11 cellular contexts compared by ENCODE assay signal in genomic region chr1:8438449-8438848, GRCh38.
DNase-seq lines count a peak whose midpoint lies in the region; ATAC-seq and TF ChIP-seq lines count a peak whose summit lies in the region.
"Had no signal": no experiment of that assay in that cellular context is flagged by ENCODE, and none has a peak within 500 bp of the region (broad histone marks: within the 10 kb centered on the region; RNA-seq: fewer than 3 reads in every experiment).

No MANE protein-coding gene starts in this region.

- WGBS in psoas muscle, 3 donors = 61 to 70% (median 68%) methylated on average over 5 of the region's 5 CpGs

- POLR2A ChIA-PET in WTC11 (lab: Charles Lee) = no interaction called here

- ATAC-seq in CD4-positive, CD25-positive, alpha-beta regulatory T cell (ENCODE audit: low read depth in 2 of 2) = no peak
- ATAC-seq in WTC11 (no peak), psoas muscle (no peak), GM21390 (IDR thresholded peaks at IDR 0.05; ENCODE audit: unreplicated experiment) (no peak)

- H3K4me1 Mint-ChIP-seq in CD4-positive, CD25-positive, alpha-beta regulatory T cell = peaks cover 7 to 29% (median 18%) of the 10 kb centered on the region in 4 donors
- H3K4me1 Mint-ChIP-seq in WTC11 = peaks cover 60% of the 10 kb centered on the region

- peaks cover 4% of the 10 kb centered on the region for H3K36me3 Mint-ChIP-seq in CD4-positive, CD25-positive, alpha-beta regulatory T cell
- H3K36me3 Mint-ChIP-seq in WTC11 = peaks cover 7% of the 10 kb centered on the region

- H3K27me3 Mint-ChIP-seq in CD4-positive, CD25-positive, alpha-beta regulatory T cell = no peaks in the 10 kb centered on the region
- no peaks in the 10 kb centered on the region for H3K27me3 Mint-ChIP-seq in WTC11 (ENCODE audit: low read depth)

- TF ChIP-seq CTCF in WTC11 (IDR thresholded peaks at IDR 0.05) (no peak), left ventricle myocardium inferior (IDR thresholded peaks at IDR 0.05; ENCODE audit: borderline replicate concordance) (no peak), psoas muscle (IDR thresholded peaks at IDR 0.05) (no peak)

- DNase-seq in CD4-positive, CD25-positive, alpha-beta regulatory T cell = no peak
- DNase-seq in WTC11 (ENCODE audit: low spot score) (no peak), left ventricle myocardium inferior (no peak), psoas muscle (no peak), NCI-H524 (lab: John Stamatoyannopoulos, UW) (no peak), hepatic stellate cell (ENCODE audit: low spot score) (no peak), NCI-H69 (lab: John Stamatoyannopoulos, UW) (no peak)
- DNase-seq: stimulated activated CD4-positive, alpha-beta T cell treated with anti-CD3 and anti-CD28 coated beads, Interleukin-12 subunit alpha, Interleukin-12 subunit beta, amount 100 ng/mL, for 4 hours; stimulated activated CD8-positive, alpha-beta memory T cell treated with anti-CD3 and anti-CD28 coated beads, Interleukin-4, amount 100 ng/mL, for 48 hours had no signal

- peak overlapping the region; percentile 20 for H3K27ac ChIP-seq in CD4-positive, CD25-positive, alpha-beta regulatory T cell (ENCODE audit: insufficient read depth, low read length, poor library complexity, severe bottlenecking)
- peak overlapping the region; percentile 64 for H3K27ac ChIP-seq in left ventricle myocardium inferior (replicated peaks)
- H3K27ac ChIP-seq in psoas muscle = peak overlapping the region; percentile 64

- H3K4me1 ChIP-seq in CD4-positive, CD25-positive, alpha-beta regulatory T cell (ENCODE audit: control insufficient read depth, insufficient read depth, low read length, poor library complexity, severe bottlenecking) = no peaks in the 10 kb centered on the region
- H3K4me1 ChIP-seq in left ventricle myocardium inferior (peaks cover 29% of the 10 kb centered on the region), psoas muscle (peaks cover 31% of the 10 kb centered on the region)

- no peak overlapping the region for H3K4me3 Mint-ChIP-seq in CD4-positive, CD25-positive, alpha-beta regulatory T cell
- H3K4me3 Mint-ChIP-seq in WTC11 = no peak overlapping the region

- peaks cover 0 to 6% of the 10 kb centered on the region in 2 experiments for H3K9me3 ChIP-seq in CD4-positive, CD25-positive, alpha-beta regulatory T cell (ENCODE audit: control insufficient read depth in 2 of 2, low read length in 2 of 2)
- H3K9me3 ChIP-seq in left ventricle myocardium inferior (replicated peaks) (peaks cover 5% of the 10 kb centered on the region), psoas muscle (no peaks in the 10 kb centered on the region)
- H3K9me3 ChIP-seq: MG63 had no signal

- H3K4me3 ChIP-seq in CD4-positive, CD25-positive, alpha-beta regulatory T cell (ENCODE audit: low read depth, low read length) = no peak overlapping the region
- H3K4me3 ChIP-seq in left ventricle myocardium inferior (no peak overlapping the region), psoas muscle (no peak overlapping the region)
- H3K4me3 ChIP-seq: MG63 had no signal

- peaks cover 0 to 6% (median 0%) of the 10 kb centered on the region in 7 donors for H3K9me3 Mint-ChIP-seq in CD4-positive, CD25-positive, alpha-beta regulatory T cell
- H3K9me3 Mint-ChIP-seq in WTC11 = peaks cover 7% of the 10 kb centered on the region

- intact Hi-C loops in left ventricle myocardium inferior (cut with micrococcal nuclease) = no loop called here
- intact Hi-C loops in psoas muscle (cut with DNase I) = no loop called here

- CTCF ChIA-PET in WTC11 (lab: Charles Lee) = interaction anchor here (0.7 to 2.1 kb wide), 8 partner anchors 10 to 447 kb away, joined by 3 to 11 read pairs (median 4); no protein-coding TSS in a partner anchor

- H3K27me3 ChIP-seq in CD4-positive, CD25-positive, alpha-beta regulatory T cell (ENCODE audit: control insufficient read depth, insufficient read depth, low read length) = no peaks in the 10 kb centered on the region
- H3K27me3 ChIP-seq in left ventricle myocardium inferior (ENCODE audit: low read depth) (no peaks in the 10 kb centered on the region), psoas muscle (ENCODE audit: insufficient read depth in 3 of 3, low read length in 2 of 3) (no peaks in the 10 kb centered on the region)
- H3K27me3 ChIP-seq: MG63 had no signal

- peak overlapping the region in 1 of 3 donors; percentile 58 for H3K27ac Mint-ChIP-seq in CD4-positive, CD25-positive, alpha-beta regulatory T cell
- H3K27ac Mint-ChIP-seq in WTC11 = peak overlapping the region; percentile 37; the same call in 1 of the 2 replicates

- H3K36me3 ChIP-seq in CD4-positive, CD25-positive, alpha-beta regulatory T cell (ENCODE audit: control insufficient read depth, insufficient read depth, low read length) = no peaks in the 10 kb centered on the region
- H3K36me3 ChIP-seq in left ventricle myocardium inferior (no peaks in the 10 kb centered on the region), psoas muscle (ENCODE audit: insufficient read depth in 1 of 2, low read depth in 1 of 2) (no peaks in the 10 kb centered on the region)
- H3K36me3 ChIP-seq: MG63 had no signal

TF ChIP-seq in WTC11, 78 proteins besides CTCF, POLR2A, EP300 and RAD21 (continues in another document):
- TF ChIP-seq HMGXB4 (CRISPR knock-in tag; IDR thresholded peaks at IDR 0.05) (no peak), AFF4 (CRISPR knock-in tag; IDR thresholded peaks at IDR 0.05; ENCODE audit: borderline replicate concordance) (no peak), MYBL2 (CRISPR knock-in tag; IDR thresholded peaks at IDR 0.05) (no peak), NR3C1 (CRISPR knock-in tag; conservative IDR thresholded peaks at IDR 0.05; ENCODE audit: low read depth) (no peak), ZBTB43 (CRISPR knock-in tag; IDR thresholded peaks at IDR 0.05) (no peak), SMAD4 (CRISPR knock-in tag; IDR thresholded peaks at IDR 0.05) (no peak), ZNF512 (CRISPR knock-in tag; IDR thresholded peaks at IDR 0.05; ENCODE audit: borderline replicate concordance) (no peak), NFATC4 (CRISPR knock-in tag; IDR thresholded peaks at IDR 0.05) (no peak), CREB1 (CRISPR knock-in tag; IDR thresholded peaks at IDR 0.05) (no peak), NR1H2 (CRISPR knock-in tag; IDR thresholded peaks at IDR 0.05) (no peak)
